Comparison of ENCODE assay signal across 1 cellular context in genomic region chr7:98907570-98907969, GRCh38.
TF ChIP-seq lines count a peak whose summit lies in the region.

No MANE protein-coding gene starts in this region.

TF ChIP-seq in H1, 55 proteins besides CTCF, POLR2A, EP300 and RAD21:
- no peak for TF ChIP-seq TAF1 (IDR thresholded peaks at IDR 0.05; ENCODE audit: low read depth, low read length)
TF ChIP-seq in H1: peak in this region for 0.
